ENCODE assay signal across 18 cellular contexts in genomic region chr3:32575451-32575850, GRCh38. TPM values are rescaled to one million over a fixed set of nuclear protein-coding genes. Genes with fewer than 3 reads are reported as not detected.
DNase-seq lines count a peak whose midpoint lies in the region; ATAC-seq and TF ChIP-seq lines count a peak whose summit lies in the region.
"Had no signal": no experiment of that assay in that cellular context is flagged by ENCODE, and none has a peak within 500 bp of the region (broad histone marks: within the 10 kb centered on the region; RNA-seq: fewer than 3 reads in every experiment).

No MANE protein-coding gene starts in this region.

- H3K9me3 ChIP-seq in left ventricle myocardium inferior (replicated peaks): no peaks in the 10 kb centered on the region
- H3K9me3 ChIP-seq in right atrium auricular region: no peaks in the 10 kb centered on the region
- H3K9me3 ChIP-seq: MG63, tibial nerve had no signal

- ATAC-seq in stimulated activated naive B cell treated with anti-CD40 and anti-IgM and Interleukin-4, amounts not matched to agents 10 μg/mL and 1 μg/mL and 100 μg/mL, for 72 hours (replicated peaks): peak; percentile 30 to 33
- ATAC-seq: left ventricle myocardium superior, PC-3 had no signal

- H3K4me3 Mint-ChIP-seq in stimulated activated naive B cell treated with anti-CD40 and anti-IgM and Interleukin-4, amounts not matched to agents 10 μg/mL and 1 μg/mL and 100 μg/mL, for 72 hours: no peak overlapping the region
- H3K4me3 Mint-ChIP-seq in immature natural killer cell (no peak overlapping the region), MCF 10A (ENCODE audit: unreplicated experiment) (no peak overlapping the region)
- H3K4me3 Mint-ChIP-seq: activated naive CD4-positive, alpha-beta T cell treated with anti-CD3 and anti-CD28 coated beads for 36 hours; CD14-positive monocyte had no signal

- H3K27me3 Mint-ChIP-seq in stimulated activated naive B cell treated with anti-CD40 and anti-IgM and Interleukin-4, amounts not matched to agents 10 μg/mL and 1 μg/mL and 100 μg/mL, for 72 hours: no peaks in the 10 kb centered on the region
- peaks cover 0 to 10% (median 0%) of the 10 kb centered on the region in 3 donors for H3K27me3 Mint-ChIP-seq in immature natural killer cell (ENCODE audit: low read depth in 3 of 3)
- H3K27me3 Mint-ChIP-seq in MCF 10A (ENCODE audit: insufficient read depth, unreplicated experiment): no peaks in the 10 kb centered on the region

- H3K4me1 ChIP-seq in left ventricle myocardium inferior (peaks cover 46% of the 10 kb centered on the region), right atrium auricular region (peaks cover 0 to 36% of the 10 kb centered on the region in 2 donors)

- POLR2A ChIA-PET in MCF 10A (lab: Yijun Ruan, JAX): interaction anchor here (0.9 kb wide), 1 partner anchor 15 kb away, joined by 3 read pairs; no protein-coding TSS in a partner anchor

- H3K36me3 ChIP-seq in left ventricle myocardium inferior: no peaks in the 10 kb centered on the region
- H3K36me3 ChIP-seq in right atrium auricular region: no peaks in the 10 kb centered on the region
- H3K36me3 ChIP-seq: MG63, tibial nerve had no signal

- TF ChIP-seq CTCF in left ventricle myocardium inferior (IDR thresholded peaks at IDR 0.05; ENCODE audit: borderline replicate concordance): no peak
- TF ChIP-seq CTCF in right atrium auricular region (IDR thresholded peaks at IDR 0.05): no peak
- no peak for TF ChIP-seq CTCF in epithelial cell of esophagus (IDR thresholded peaks at IDR 0.05; ENCODE audit: insufficient read depth, low read depth, low read length, missing control alignments)
- no peak for TF ChIP-seq CTCF in MCF 10A (IDR thresholded peaks at IDR 0.05; ENCODE audit: unreplicated experiment)

- no TSS peak for BruUV-seq in MCF 10A (replicated peaks; lab: Mats Ljungman, UMichigan)

- H3K27me3 ChIP-seq in left ventricle myocardium inferior (ENCODE audit: low read depth): no peaks in the 10 kb centered on the region
- no peaks in the 10 kb centered on the region for H3K27me3 ChIP-seq in right atrium auricular region
- H3K27me3 ChIP-seq: MG63, tibial nerve had no signal

- H3K4me3 ChIP-seq in left ventricle myocardium inferior (no peak overlapping the region), right atrium auricular region (no peak overlapping the region), epithelial cell of esophagus (ENCODE audit: low read length) (no peak overlapping the region)
- H3K4me3 ChIP-seq: MG63, tibial nerve had no signal

- intact Hi-C loops in left ventricle myocardium inferior (cut with micrococcal nuclease) (no loop called here), MCF 10A (cut with micrococcal nuclease) (no loop called here)

- CTCF ChIA-PET in MCF 10A (lab: Yijun Ruan, JAX): interaction anchor here (0.6 to 1.1 kb wide), 2 partner anchors 127 to 157 kb away, joined by 3 to 4 read pairs; no protein-coding TSS in a partner anchor

- H3K36me3 Mint-ChIP-seq in stimulated activated naive B cell treated with anti-CD40 and anti-IgM and Interleukin-4, amounts not matched to agents 10 μg/mL and 1 μg/mL and 100 μg/mL, for 72 hours: peaks cover 3% of the 10 kb centered on the region in 2 donors
- H3K36me3 Mint-ChIP-seq in immature natural killer cell: no peaks in the 10 kb centered on the region
- no peaks in the 10 kb centered on the region for H3K36me3 Mint-ChIP-seq in MCF 10A (ENCODE audit: insufficient read depth, unreplicated experiment)
- H3K36me3 Mint-ChIP-seq: CD14-positive monocyte had no signal

- H3K4me1 Mint-ChIP-seq in stimulated activated naive B cell treated with anti-CD40 and anti-IgM and Interleukin-4, amounts not matched to agents 10 μg/mL and 1 μg/mL and 100 μg/mL, for 72 hours: peaks cover 17 to 25% of the 10 kb centered on the region in 2 donors
- H3K4me1 Mint-ChIP-seq in immature natural killer cell: peaks cover 12 to 19% of the 10 kb centered on the region in 2 donors
- no peaks in the 10 kb centered on the region for H3K4me1 Mint-ChIP-seq in MCF 10A (ENCODE audit: insufficient read depth, unreplicated experiment)

- no peaks in the 10 kb centered on the region for H3K9me3 Mint-ChIP-seq in stimulated activated naive B cell treated with anti-CD40 and anti-IgM and Interleukin-4, amounts not matched to agents 10 μg/mL and 1 μg/mL and 100 μg/mL, for 72 hours
- H3K9me3 Mint-ChIP-seq in immature natural killer cell (no peaks in the 10 kb centered on the region), MCF 10A (ENCODE audit: unreplicated experiment) (no peaks in the 10 kb centered on the region)
- H3K9me3 Mint-ChIP-seq: activated naive CD4-positive, alpha-beta T cell treated with anti-CD3 and anti-CD28 coated beads for 36 hours had no signal

- no peak for DNase-seq in left ventricle myocardium inferior
- DNase-seq in right atrium auricular region (ENCODE audit: low spot score): no peak
- peak; percentile 38 for DNase-seq in OCI-M1 (lab: John Stamatoyannopoulos, UW)
- peak; percentile 58 for DNase-seq in epithelial cell of esophagus (ENCODE audit: low read depth)
- DNase-seq in stimulated activated naive B cell treated with anti-CD40 and anti-IgM and Interleukin-4, amounts not matched to agents 10 μg/mL and 1 μg/mL and 100 μg/mL, for 72 hours: no peak
- no peak for DNase-seq in immature natural killer cell
- no peak for DNase-seq in NCI-H82 (lab: John Stamatoyannopoulos, UW)
- DNase-seq in MCF 10A (ENCODE audit: unreplicated experiment): no peak
- DNase-seq: activated CD4-positive, alpha-beta T cell treated with anti-CD3 and anti-CD28 coated beads, Interleukin-2, amount 50 U/mL, for 4 hours; activated naive CD4-positive, alpha-beta T cell treated with anti-CD3 and anti-CD28 coated beads for 36 hours; left ventricle myocardium superior; MG63; NCI-H1930; NCI-H446 treated with DMSO at 0.1 percent for 48 hours; PC-3; stimulated activated naive CD4-positive, alpha-beta T cell treated with Interleukin-2 at 50 U/mL for 16 hours had no signal

- H3K27ac ChIP-seq in left ventricle myocardium inferior (replicated peaks): peak overlapping the region; percentile 16
- no peak overlapping the region for H3K27ac ChIP-seq in right atrium auricular region
- H3K27ac ChIP-seq: tibial nerve had no signal

- no peak overlapping the region for H3K27ac Mint-ChIP-seq in stimulated activated naive B cell treated with anti-CD40 and anti-IgM and Interleukin-4, amounts not matched to agents 10 μg/mL and 1 μg/mL and 100 μg/mL, for 72 hours
- H3K27ac Mint-ChIP-seq in immature natural killer cell: no peak overlapping the region
- no peak overlapping the region for H3K27ac Mint-ChIP-seq in MCF 10A (ENCODE audit: low read depth, unreplicated experiment)
- H3K27ac Mint-ChIP-seq: activated naive CD4-positive, alpha-beta T cell treated with anti-CD3 and anti-CD28 coated beads for 36 hours; CD14-positive monocyte had no signal

RNA-seq across cellular contexts. Expression of gene DYNC1LI1, which starts 4.8 kb away (rescaled TPM):
- total RNA-seq in left ventricle myocardium inferior (53.8 TPM), right atrium auricular region (10 to 100 TPM; 36.6 to 39.7 TPM), MCF 10A (2022) (39.1 and 47.6 TPM in 2 replicates)
- polyA plus RNA-seq in immature natural killer cell: 10 to 100 TPM; 25.4 to 30.8 (median 26.8) TPM

Comparison
In these comparisons a context has a peak if more than half of its experiments do, and no peak if none do; other contexts are left out.
1. DNase-seq: peak in OCI-M1 (single experiment) and epithelial cell of esophagus (single experiment); none in left ventricle myocardium inferior (single experiment), right atrium auricular region (single experiment), stimulated activated naive B cell treated with anti-CD40 and anti-IgM and Interleukin-4, amounts not matched to agents 10 μg/mL and 1 μg/mL and 100 μg/mL, for 72 hours (single experiment), immature natural killer cell (0 of 3), NCI-H82 (single experiment) and MCF 10A (single experiment).